ENCODE assay signal across 8 cellular contexts in genomic region chr1:234114648-234115307, GRCh38.
A peak's percentile ranks its signal among the peaks of the same experiment; 100 is the strongest.
DNase-seq lines count a peak whose midpoint lies in the region; ATAC-seq and TF ChIP-seq lines count a peak whose summit lies in the region.

No MANE protein-coding gene starts in this region.

- DNase-seq in DMS53 treated with DMSO at 0.1 percent for 48 hours (lab: John Stamatoyannopoulos, UW; ENCODE audit: unreplicated experiment) (peak; percentile 43), NCI-H524 (lab: John Stamatoyannopoulos, UW) (peak; percentile 5 to 71), putamen (ENCODE audit: low spot score) (peak; percentile 44)
- no peak for DNase-seq in activated T-helper 1 cell treated with anti-CD3 and anti-CD28 coated beads, Interleukin-12 subunit alpha, Interleukin-12 subunit beta, Interleukin-2, Interleukin-4 antibody, amounts not matched to agents 30 ng/mL and 10 ng/mL and 1 ng/mL, durations not matched to agents 14 hours and 24 hours and 36 hours (ENCODE audit: low spot score)

- peak overlapping the region; percentile 41 for H3K4me3 Mint-ChIP-seq in activated T-helper 1 cell treated with anti-CD3 and anti-CD28 coated beads, Interleukin-12 subunit alpha, Interleukin-12 subunit beta, Interleukin-2, Interleukin-4 antibody, amounts not matched to agents 30 ng/mL and 10 ng/mL and 1 ng/mL, durations not matched to agents 14 hours and 24 hours and 36 hours

- ATAC-seq in HG02678 (IDR thresholded peaks at IDR 0.05; ENCODE audit: unreplicated experiment) (peak; percentile 51), gastroesophageal sphincter (no peak), GM19467 (IDR thresholded peaks at IDR 0.05; ENCODE audit: unreplicated experiment) (no peak), HG03108 (IDR thresholded peaks at IDR 0.05; ENCODE audit: unreplicated experiment) (no peak)

- no peaks in the 10 kb centered on the region for H3K36me3 Mint-ChIP-seq in activated T-helper 1 cell treated with anti-CD3 and anti-CD28 coated beads, Interleukin-12 subunit alpha, Interleukin-12 subunit beta, Interleukin-2, Interleukin-4 antibody, amounts not matched to agents 30 ng/mL and 10 ng/mL and 1 ng/mL, durations not matched to agents 14 hours and 24 hours and 36 hours (ENCODE audit: low read depth)

- intact Hi-C loops in activated T-helper 1 cell treated with anti-CD3 and anti-CD28 coated beads, Interleukin-12 subunit alpha, Interleukin-12 subunit beta, Interleukin-2, Interleukin-4 antibody, amounts not matched to agents 30 ng/mL and 10 ng/mL and 1 ng/mL, durations not matched to agents 14 hours and 24 hours and 36 hours (cut with micrococcal nuclease): loop anchor here (1.0 to 10.0 kb wide), 7 partner anchors 40 to 970 kb away; partner anchors contain the start of gene TARBP1

- no peak for TF ChIP-seq EP300 in gastroesophageal sphincter (IDR thresholded peaks at IDR 0.05)

- no peaks in the 10 kb centered on the region for H3K36me3 ChIP-seq in gastroesophageal sphincter

- H3K4me1 Mint-ChIP-seq in activated T-helper 1 cell treated with anti-CD3 and anti-CD28 coated beads, Interleukin-12 subunit alpha, Interleukin-12 subunit beta, Interleukin-2, Interleukin-4 antibody, amounts not matched to agents 30 ng/mL and 10 ng/mL and 1 ng/mL, durations not matched to agents 14 hours and 24 hours and 36 hours (ENCODE audit: low read depth): peaks cover 8% of the 10 kb centered on the region

- H3K27ac ChIP-seq in gastroesophageal sphincter: no peak overlapping the region

- 8 to 19% methylated on average over 9 to 11 of the region's 11 CpGs for WGBS in gastroesophageal sphincter (ENCODE audit: low coverage in 1 of 2), 2 donors

- H3K27me3 Mint-ChIP-seq in activated T-helper 1 cell treated with anti-CD3 and anti-CD28 coated beads, Interleukin-12 subunit alpha, Interleukin-12 subunit beta, Interleukin-2, Interleukin-4 antibody, amounts not matched to agents 30 ng/mL and 10 ng/mL and 1 ng/mL, durations not matched to agents 14 hours and 24 hours and 36 hours (ENCODE audit: insufficient read depth): peaks cover 27% of the 10 kb centered on the region

- H3K4me3 ChIP-seq in gastroesophageal sphincter: no peak overlapping the region

- peaks cover 25% of the 10 kb centered on the region for H3K27me3 ChIP-seq in gastroesophageal sphincter

- H3K27ac Mint-ChIP-seq in activated T-helper 1 cell treated with anti-CD3 and anti-CD28 coated beads, Interleukin-12 subunit alpha, Interleukin-12 subunit beta, Interleukin-2, Interleukin-4 antibody, amounts not matched to agents 30 ng/mL and 10 ng/mL and 1 ng/mL, durations not matched to agents 14 hours and 24 hours and 36 hours: no peak overlapping the region

- H3K9me3 ChIP-seq in gastroesophageal sphincter: no peaks in the 10 kb centered on the region

- peaks cover 0 to 5% (median 0%) of the 10 kb centered on the region in 3 donors for H3K4me1 ChIP-seq in gastroesophageal sphincter

- TF ChIP-seq CTCF in gastroesophageal sphincter (IDR thresholded peaks at IDR 0.05): peak; percentile 15 to 68 (median 50)

- TF ChIP-seq POLR2A in gastroesophageal sphincter (IDR thresholded peaks at IDR 0.05): no peak

- no peaks in the 10 kb centered on the region for H3K9me3 Mint-ChIP-seq in activated T-helper 1 cell treated with anti-CD3 and anti-CD28 coated beads, Interleukin-12 subunit alpha, Interleukin-12 subunit beta, Interleukin-2, Interleukin-4 antibody, amounts not matched to agents 30 ng/mL and 10 ng/mL and 1 ng/mL, durations not matched to agents 14 hours and 24 hours and 36 hours
